Comparison of ENCODE assay signal across 8 cellular contexts in the genomic region with DNA sequence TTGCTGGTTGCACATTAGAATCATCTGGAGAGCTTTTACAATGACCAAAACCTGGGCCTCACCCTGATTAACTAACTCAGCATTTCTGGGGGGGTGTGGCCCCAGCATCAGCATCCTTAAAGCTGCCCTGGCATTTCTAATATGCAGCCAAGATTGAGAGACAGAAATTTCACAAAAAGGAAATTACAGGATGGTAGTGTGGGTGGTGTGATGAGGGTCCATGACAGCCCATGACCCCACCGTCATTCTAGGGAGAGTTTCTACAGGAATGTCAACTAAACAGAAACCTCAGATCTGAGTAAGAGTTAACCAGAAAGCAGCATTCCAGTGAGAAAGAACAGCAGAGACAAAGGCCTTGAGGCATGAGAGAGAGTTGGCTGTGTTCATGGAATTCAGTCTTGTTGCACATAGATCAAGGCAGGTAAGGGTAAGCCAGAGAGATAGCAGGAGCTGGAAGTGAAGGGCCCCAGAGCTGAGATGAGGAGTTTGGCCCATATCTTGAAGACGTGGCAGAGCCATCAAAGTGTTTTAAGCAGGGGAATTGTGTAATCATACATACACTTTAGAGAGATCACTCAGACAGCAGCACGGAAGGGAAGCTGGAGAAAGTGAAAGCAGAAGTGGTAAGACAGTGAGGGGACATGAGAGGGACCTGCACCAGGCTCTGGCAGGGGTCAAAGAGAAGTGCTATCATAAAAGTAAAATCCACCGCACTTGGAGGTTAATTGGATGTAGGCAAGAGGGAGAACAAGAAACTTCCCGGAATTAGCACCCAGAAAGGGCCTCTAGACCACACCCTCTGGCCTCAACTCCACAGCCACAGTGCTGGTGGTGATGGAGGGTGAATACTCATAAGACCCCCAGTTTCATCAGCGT. TPM values are rescaled to one million over a fixed set of nuclear protein-coding genes. Genes with fewer than 3 reads are reported as not detected.
DNase-seq lines count a peak whose midpoint lies in the region; ATAC-seq, FAIRE-seq and TF ChIP-seq lines count a peak whose summit lies in the region.

No MANE protein-coding gene starts in this region.

- TF ChIP-seq CTCF in fibroblast of mammary gland (conservative IDR thresholded peaks at IDR 0.05; ENCODE audit: control insufficient read depth, insufficient read depth, low read depth, low read length), result no peak
- no peak for TF ChIP-seq CTCF in psoas muscle (IDR thresholded peaks at IDR 0.05)

- H3K4me1 ChIP-seq in psoas muscle, result no peaks in the 10 kb centered on the region

- intact Hi-C loops in psoas muscle (cut with DNase I), result no loop called here

- no peaks in the 10 kb centered on the region for H3K9me3 ChIP-seq in psoas muscle

- peak; percentile 97 for ATAC-seq in GM21515 (IDR thresholded peaks at IDR 0.05; ENCODE audit: unreplicated experiment)
- peak in 3 of 4 donors; percentile 45 to 65 (median 45) for ATAC-seq in psoas muscle

- FAIRE-seq in HTR-8/SVneo (lab: Jason Lieb, UNC), result peak; percentile 59

- H3K36me3 ChIP-seq in psoas muscle (ENCODE audit: insufficient read depth in 1 of 2, low read depth in 1 of 2), result no peaks in the 10 kb centered on the region

- H3K4me3 ChIP-seq in fibroblast of mammary gland (ENCODE audit: control insufficient read depth, low read depth, low read length), result no peak overlapping the region
- peak overlapping the region; percentile 32 for H3K4me3 ChIP-seq in psoas muscle

- DNase-seq in GM03348 (ENCODE audit: low spot score), result peak; percentile 42
- peak; percentile 41 for DNase-seq in HTR-8/SVneo (ENCODE audit: insufficient read length, low spot score)
- DNase-seq in activated CD4-positive, alpha-beta T cell treated with anti-CD3 and anti-CD28 coated beads for 48 hours, result peak; percentile 60
- DNase-seq in fibroblast of mammary gland (ENCODE audit: low read depth), result peak; percentile 76
- DNase-seq in psoas muscle, result no peak
- DNase-seq in NCI-H146 treated with DMSO at 0.1 percent for 48 hours (lab: John Stamatoyannopoulos, UW; ENCODE audit: unreplicated experiment), result no peak
- DNase-seq in NCI-H446 treated with DMSO at 0.1 percent for 48 hours (lab: John Stamatoyannopoulos, UW), result no peak

- H3K27me3 ChIP-seq in psoas muscle (ENCODE audit: insufficient read depth in 3 of 3, low read length in 2 of 3), result peaks cover 0 to 1% (median 0%) of the 10 kb centered on the region in 3 donors

- no peak overlapping the region for H3K27ac ChIP-seq in psoas muscle

- WGBS in psoas muscle, 3 donors, result 40 to 56% (median 54%) methylated on average over 6 of the region's 6 CpGs

RNA-seq across cellular contexts. Expression of a gene that starts 7.8 kb away (rescaled TPM):
- total RNA-seq in psoas muscle, result under 1 TPM; 0.32 to 0.74 (median 0.47) TPM
- polyA plus RNA-seq in psoas muscle, result under 1 TPM; 0.27 to 0.47 (median 0.35) TPM

RNA-seq across cellular contexts. Expression of a gene that starts 16.8 kb away (rescaled TPM):
- 100 to 1,000 TPM; 181 to 306 (median 239) TPM for total RNA-seq in psoas muscle
- polyA plus RNA-seq in psoas muscle, result 100 to 1,000 TPM; 223 to 849 (median 317) TPM

Comparison
In these comparisons a context has a peak if more than half of its experiments do, and no peak if none do; other contexts are left out.
1. DNase-seq: peak in GM03348 (single experiment), HTR-8/SVneo (single experiment), activated CD4-positive, alpha-beta T cell treated with anti-CD3 and anti-CD28 coated beads for 48 hours (single experiment) and fibroblast of mammary gland (single experiment); none in psoas muscle (0 of 2), NCI-H146 treated with DMSO at 0.1 percent for 48 hours (single experiment) and NCI-H446 treated with DMSO at 0.1 percent for 48 hours (single experiment).